In genomic region chr1:14513084-14513483, GRCh38 we compare ENCODE assay signal across 1 cellular context.
TF ChIP-seq lines count a peak whose summit lies in the region.

No MANE protein-coding gene starts in this region.

TF ChIP-seq in IMR-90, 13 proteins besides CTCF, POLR2A, EP300 and RAD21 (continued from another document):
- no peak for TF ChIP-seq BHLHE40 (IDR thresholded peaks at IDR 0.05; ENCODE audit: low read depth, low read length)
